16 cellular contexts compared by ENCODE assay signal in the genomic region with DNA sequence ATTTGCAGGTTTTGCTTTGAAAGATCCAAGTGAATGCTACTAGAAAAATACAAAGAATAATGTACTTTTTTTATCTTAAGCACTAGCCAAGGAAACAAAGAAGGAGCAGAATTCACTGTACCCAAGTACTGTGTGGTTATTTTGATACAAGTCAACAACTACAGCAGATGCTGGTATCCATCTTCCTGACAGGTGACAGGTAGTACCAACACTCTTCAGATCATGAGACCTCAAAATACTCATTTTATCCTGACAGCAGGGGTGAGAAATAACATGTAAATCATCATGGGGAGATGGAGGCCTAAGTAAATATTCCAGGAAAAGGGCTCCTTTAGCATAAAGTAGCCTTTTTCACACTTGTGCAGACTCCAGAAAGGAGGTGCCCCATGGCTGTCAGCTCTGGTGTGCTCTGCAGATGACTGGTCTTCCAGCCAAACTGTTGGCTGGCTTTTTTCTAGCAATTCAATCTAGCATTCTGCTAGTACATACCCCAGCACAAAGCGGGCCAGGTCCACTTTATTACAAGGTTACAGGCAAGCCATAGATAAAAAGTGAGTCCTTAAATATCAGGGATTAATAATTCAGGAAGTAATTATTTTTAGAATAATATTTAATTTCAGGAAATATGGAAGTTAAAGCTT.
A peak's percentile ranks its signal among the peaks of the same experiment; 100 is the strongest.
DNase-seq lines count a peak whose midpoint lies in the region; ATAC-seq and TF ChIP-seq lines count a peak whose summit lies in the region.
"Had no signal": no experiment of that assay in that cellular context is flagged by ENCODE, and none has a peak within 500 bp of the region (broad histone marks: within the 10 kb centered on the region; RNA-seq: fewer than 3 reads in every experiment).

No MANE protein-coding gene starts in this region.

- H3K9me3 ChIP-seq in heart right ventricle (peaks cover 0 to 12% (median 0%) of the 10 kb centered on the region in 11 donors), left ventricle myocardium inferior (replicated peaks) (peaks cover 11% of the 10 kb centered on the region), neural cell (ENCODE audit: low read length) (no peaks in the 10 kb centered on the region)

- H3K36me3 Mint-ChIP-seq in activated CD4-positive, alpha-beta memory T cell treated with anti-CD3 and anti-CD28 coated beads for 36 hours = no peaks in the 10 kb centered on the region
- H3K36me3 Mint-ChIP-seq: CD4-positive, alpha-beta memory T cell had no signal

- no peak overlapping the region for H3K27ac Mint-ChIP-seq in activated CD4-positive, alpha-beta memory T cell treated with anti-CD3 and anti-CD28 coated beads for 36 hours
- H3K27ac Mint-ChIP-seq: CD4-positive, alpha-beta memory T cell; GM23338; H9 had no signal

- H3K4me3 Mint-ChIP-seq in activated CD4-positive, alpha-beta memory T cell treated with anti-CD3 and anti-CD28 coated beads for 36 hours = no peak overlapping the region
- H3K4me3 Mint-ChIP-seq: CD4-positive, alpha-beta memory T cell; GM23338; H9 had no signal

- peak; percentile 79 for TF ChIP-seq EP300 in neural cell (conservative IDR thresholded peaks at IDR 0.05; ENCODE audit: poor library complexity, severe bottlenecking)

- WGBS in heart right ventricle, 2 donors = 31 to 68% methylated on average over 1 of the region's 1 CpG

- no peaks in the 10 kb centered on the region for H3K27me3 Mint-ChIP-seq in activated CD4-positive, alpha-beta memory T cell treated with anti-CD3 and anti-CD28 coated beads for 36 hours
- H3K27me3 Mint-ChIP-seq: CD4-positive, alpha-beta memory T cell had no signal

- no peaks in the 10 kb centered on the region for H3F3A ChIP-seq in neural cell (ENCODE audit: insufficient read depth, low read length, poor library complexity, severe bottlenecking)

- H3K79me2 ChIP-seq in neural cell (replicated peaks; ENCODE audit: insufficient read depth, low read length) = no peaks in the 10 kb centered on the region

- CTCF ChIA-PET in activated CD4-positive, alpha-beta memory T cell treated with anti-CD3 and anti-CD28 coated beads for 36 hours (lab: Charles Lee) = interaction anchor here (0.7 kb wide), 1 partner anchor 32 kb away, joined by 3 read pairs; no protein-coding TSS in a partner anchor

- H3K36me3 ChIP-seq in heart right ventricle (peaks cover 0 to 15% (median 0%) of the 10 kb centered on the region in 9 donors), left ventricle myocardium inferior (peaks cover 14% of the 10 kb centered on the region), neural cell (ENCODE audit: insufficient read depth, low read length) (no peaks in the 10 kb centered on the region)

- H3K9me3 Mint-ChIP-seq in activated CD4-positive, alpha-beta memory T cell treated with anti-CD3 and anti-CD28 coated beads for 36 hours = peaks cover 17% of the 10 kb centered on the region

- H3K4me1 Mint-ChIP-seq in activated CD4-positive, alpha-beta memory T cell treated with anti-CD3 and anti-CD28 coated beads for 36 hours (ENCODE audit: low read depth) = no peaks in the 10 kb centered on the region
- H3K4me1 Mint-ChIP-seq: CD4-positive, alpha-beta memory T cell had no signal

- no peak overlapping the region for H2AFZ ChIP-seq in neural cell (ENCODE audit: low read depth, low read length)
- H2AFZ ChIP-seq: GM23338 had no signal

- H3K4me3 ChIP-seq in heart right ventricle = no peak overlapping the region
- H3K4me3 ChIP-seq in left ventricle myocardium inferior = no peak overlapping the region
- no peak overlapping the region for H3K4me3 ChIP-seq in neural cell (ENCODE audit: low read length)
- H3K4me3 ChIP-seq: GM23338 had no signal

- H3K4me2 ChIP-seq in neural cell (ENCODE audit: low read length) = no peak overlapping the region
- H3K4me2 ChIP-seq: GM23338 had no signal

- H3K9ac ChIP-seq in neural cell (ENCODE audit: low read length) = no peak overlapping the region

- H4K20me1 ChIP-seq in neural cell (ENCODE audit: insufficient read depth) = no peaks in the 10 kb centered on the region

- H3K27me3 ChIP-seq in heart right ventricle = no peaks in the 10 kb centered on the region
- H3K27me3 ChIP-seq in left ventricle myocardium inferior (ENCODE audit: low read depth) = no peaks in the 10 kb centered on the region
- H3K27me3 ChIP-seq in neural cell (ENCODE audit: insufficient read depth, low read depth, low read length) = no peaks in the 10 kb centered on the region

- H3K4me1 ChIP-seq in heart right ventricle (peaks cover 0 to 68% (median 37%) of the 10 kb centered on the region in 9 donors), left ventricle myocardium inferior (peaks cover 73% of the 10 kb centered on the region)

- no peak for TF ChIP-seq CTCF in heart right ventricle (IDR thresholded peaks at IDR 0.05)
- TF ChIP-seq CTCF in left ventricle myocardium inferior (IDR thresholded peaks at IDR 0.05; ENCODE audit: borderline replicate concordance) = no peak
- no peak for TF ChIP-seq CTCF in neural cell (IDR thresholded peaks at IDR 0.05; ENCODE audit: poor library complexity, severe bottlenecking)

- intact Hi-C loops in heart right ventricle (cut with DNase I) = no loop called here
- intact Hi-C loops in Right ventricle myocardium inferior (cut with DNase I) = loop anchor here (5.0 to 10.0 kb wide), 3 partner anchors 37 to 175 kb away; no protein-coding TSS in a partner anchor
- intact Hi-C loops in left ventricle myocardium inferior (cut with micrococcal nuclease) = no loop called here
- intact Hi-C loops in activated CD4-positive, alpha-beta memory T cell treated with anti-CD3 and anti-CD28 coated beads for 36 hours (cut with micrococcal nuclease) = no loop called here

- no peaks in the 10 kb centered on the region for H3K9me2 ChIP-seq in neural cell (ENCODE audit: insufficient read depth, low read length)

- TF ChIP-seq RAD21 in neural cell (conservative IDR thresholded peaks at IDR 0.05) = no peak

- H3K27ac ChIP-seq in heart right ventricle (peak overlapping the region in 7 of 10 donors; percentile 23 to 51 (median 30)), left ventricle myocardium inferior (replicated peaks) (peak overlapping the region; percentile 85), neural cell (ENCODE audit: low read length) (peak overlapping the region; percentile 21)

- POLR2A ChIA-PET in activated CD4-positive, alpha-beta memory T cell treated with anti-CD3 and anti-CD28 coated beads for 36 hours (lab: Charles Lee) = no interaction called here

- no peak for DNase-seq in heart right ventricle
- no peak for DNase-seq in Right ventricle myocardium inferior (ENCODE audit: missing footprints)
- no peak for DNase-seq in left ventricle myocardium inferior
- DNase-seq in activated CD4-positive, alpha-beta memory T cell treated with anti-CD3 and anti-CD28 coated beads for 36 hours = no peak
- DNase-seq in NAMALWA (ENCODE audit: low spot score) = no peak
- DNase-seq: C1 segment of cervical spinal cord; Calu3; CD4-positive, alpha-beta memory T cell; COR-L47; DMS53; DMS79 treated with DMSO at 0.1 percent for 48 hours; GF-D8; H9 had no signal

- ATAC-seq in heart right ventricle (peak in 5 of 8 donors; percentile 14 to 57 (median 36)), Right ventricle myocardium inferior (no peak)
- ATAC-seq: GM23338, HCT116 had no signal

TF ChIP-seq in neural cell, 6 proteins besides CTCF, POLR2A, EP300 and RAD21:
- TF ChIP-seq POLR2AphosphoS5 (IDR thresholded peaks at IDR 0.05) (peak; percentile 65), TAF1 (IDR thresholded peaks at IDR 0.05; ENCODE audit: low read depth) (no peak), EZH2 (IDR thresholded peaks at IDR 0.05; ENCODE audit: borderline replicate concordance, insufficient read depth, low read length, poor library complexity, severe bottlenecking) (no peak)
- TF ChIP-seq, protein P1, sequence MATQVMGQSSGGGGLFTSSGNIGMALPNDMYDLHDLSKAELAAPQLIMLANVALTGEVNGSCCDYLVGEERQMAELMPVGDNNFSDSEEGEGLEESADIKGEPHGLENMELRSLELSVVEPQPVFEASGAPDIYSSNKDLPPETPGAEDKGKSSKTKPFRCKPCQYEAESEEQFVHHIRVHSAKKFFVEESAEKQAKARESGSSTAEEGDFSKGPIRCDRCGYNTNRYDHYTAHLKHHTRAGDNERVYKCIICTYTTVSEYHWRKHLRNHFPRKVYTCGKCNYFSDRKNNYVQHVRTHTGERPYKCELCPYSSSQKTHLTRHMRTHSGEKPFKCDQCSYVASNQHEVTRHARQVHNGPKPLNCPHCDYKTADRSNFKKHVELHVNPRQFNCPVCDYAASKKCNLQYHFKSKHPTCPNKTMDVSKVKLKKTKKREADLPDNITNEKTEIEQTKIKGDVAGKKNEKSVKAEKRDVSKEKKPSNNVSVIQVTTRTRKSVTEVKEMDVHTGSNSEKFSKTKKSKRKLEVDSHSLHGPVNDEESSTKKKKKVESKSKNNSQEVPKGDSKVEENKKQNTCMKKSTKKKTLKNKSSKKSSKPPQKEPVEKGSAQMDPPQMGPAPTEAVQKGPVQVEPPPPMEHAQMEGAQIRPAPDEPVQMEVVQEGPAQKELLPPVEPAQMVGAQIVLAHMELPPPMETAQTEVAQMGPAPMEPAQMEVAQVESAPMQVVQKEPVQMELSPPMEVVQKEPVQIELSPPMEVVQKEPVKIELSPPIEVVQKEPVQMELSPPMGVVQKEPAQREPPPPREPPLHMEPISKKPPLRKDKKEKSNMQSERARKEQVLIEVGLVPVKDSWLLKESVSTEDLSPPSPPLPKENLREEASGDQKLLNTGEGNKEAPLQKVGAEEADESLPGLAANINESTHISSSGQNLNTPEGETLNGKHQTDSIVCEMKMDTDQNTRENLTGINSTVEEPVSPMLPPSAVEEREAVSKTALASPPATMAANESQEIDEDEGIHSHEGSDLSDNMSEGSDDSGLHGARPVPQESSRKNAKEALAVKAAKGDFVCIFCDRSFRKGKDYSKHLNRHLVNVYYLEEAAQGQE (IDR thresholded peaks at IDR 0.05; ENCODE audit: borderline replicate concordance) = peak; percentile 58

Comparison
In these comparisons a context has a peak if more than half of its experiments do, and no peak if none do; other contexts are left out.
1. H3K27ac ChIP-seq: peak in every context shown above with its lines; median percentile 85 in left ventricle myocardium inferior; 30 in heart right ventricle; 21 in neural cell.